11 cellular contexts compared by ENCODE assay signal in the genomic region with DNA sequence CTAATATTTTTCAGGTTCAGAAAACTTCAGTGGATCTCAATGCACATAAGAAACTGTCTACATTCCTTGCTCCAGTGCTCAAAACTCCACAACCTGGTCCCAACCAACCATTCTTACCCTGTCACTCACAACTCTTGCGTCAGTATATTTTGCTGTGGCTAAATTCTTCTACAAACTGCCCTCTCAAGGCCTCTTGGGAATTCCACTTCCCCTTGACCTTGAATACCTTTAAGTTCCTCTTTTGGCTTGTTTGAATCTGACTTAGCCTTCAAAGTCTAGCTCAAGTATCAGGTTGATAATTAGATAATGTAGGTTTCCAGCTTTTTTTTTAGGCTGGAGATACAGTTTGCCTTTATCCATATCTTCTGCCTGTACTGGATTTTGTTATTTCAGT.
A peak's percentile ranks its signal among the peaks of the same experiment; 100 is the strongest.
DNase-seq lines count a peak whose midpoint lies in the region; ATAC-seq and TF ChIP-seq lines count a peak whose summit lies in the region.
"Had no signal": no experiment of that assay in that cellular context is flagged by ENCODE, and none has a peak within 500 bp of the region (broad histone marks: within the 10 kb centered on the region; RNA-seq: fewer than 3 reads in every experiment).

No MANE protein-coding gene starts in this region.

- H3K36me3 ChIP-seq in breast epithelium, result no peaks in the 10 kb centered on the region
- H3K36me3 ChIP-seq in psoas muscle (ENCODE audit: insufficient read depth in 1 of 2, low read depth in 1 of 2), result no peaks in the 10 kb centered on the region
- no peaks in the 10 kb centered on the region for H3K36me3 ChIP-seq in body of pancreas (replicated peaks in 1 of 2; ENCODE audit: insufficient read depth in 1 of 2, low read depth in 2 of 2)

- H3K27ac ChIP-seq in breast epithelium (no peak overlapping the region), psoas muscle (no peak overlapping the region), body of pancreas (no peak overlapping the region)

- POLR2A ChIA-PET in MCF 10A (lab: Yijun Ruan, JAX), result no interaction called here

- DNase-seq in MCF 10A (ENCODE audit: unreplicated experiment) (peak; percentile 22), breast epithelium (ENCODE audit: low spot score in 2 of 2) (no peak), SKM-1 (lab: John Stamatoyannopoulos, UW; ENCODE audit: unreplicated experiment) (peak; percentile 62), psoas muscle (no peak), body of pancreas (no peak), NCI-H1694 (lab: John Stamatoyannopoulos, UW) (no peak), left lobe of liver (ENCODE audit: low spot score) (no peak)
- DNase-seq: 8988T; activated CD8-positive, alpha-beta memory T cell treated with anti-CD3 and anti-CD28 coated beads, Interleukin-2, amount 10 ng/mL, durations not matched to agents 7 days and 5 days; NCI-H524 had no signal

- intact Hi-C loops in MCF 10A (cut with micrococcal nuclease), result no loop called here
- intact Hi-C loops in breast epithelium (cut with DNase I; ENCODE audit: low total_unique reads), result no loop called here
- intact Hi-C loops in psoas muscle (cut with DNase I), result no loop called here
- intact Hi-C loops in body of pancreas (cut with DNase I), result no loop called here

- H3K4me1 ChIP-seq in breast epithelium (no peaks in the 10 kb centered on the region), psoas muscle (no peaks in the 10 kb centered on the region), body of pancreas (no peaks in the 10 kb centered on the region)

- no TSS peak for BruUV-seq in MCF 10A (replicated peaks; lab: Mats Ljungman, UMichigan)

- no peak overlapping the region for H3K27ac Mint-ChIP-seq in MCF 10A (ENCODE audit: low read depth, unreplicated experiment)
- H3K27ac Mint-ChIP-seq: activated CD8-positive, alpha-beta memory T cell treated with anti-CD3 and anti-CD28 coated beads, Interleukin-2, amount 10 ng/mL, durations not matched to agents 7 days and 5 days had no signal

- H3K27me3 Mint-ChIP-seq in MCF 10A (ENCODE audit: insufficient read depth, unreplicated experiment), result no peaks in the 10 kb centered on the region

- peaks cover 6% of the 10 kb centered on the region for H3K4me1 Mint-ChIP-seq in MCF 10A (ENCODE audit: insufficient read depth, unreplicated experiment)
- H3K4me1 Mint-ChIP-seq: activated CD8-positive, alpha-beta memory T cell treated with anti-CD3 and anti-CD28 coated beads, Interleukin-2, amount 10 ng/mL, durations not matched to agents 7 days and 5 days had no signal

- H3K4me3 ChIP-seq in breast epithelium, result no peak overlapping the region
- no peak overlapping the region for H3K4me3 ChIP-seq in psoas muscle
- no peak overlapping the region for H3K4me3 ChIP-seq in body of pancreas

- H3K9me3 ChIP-seq in breast epithelium (no peaks in the 10 kb centered on the region), psoas muscle (no peaks in the 10 kb centered on the region), body of pancreas (no peaks in the 10 kb centered on the region)

- 48 to 63% (median 54%) methylated on average over 1 of the region's 1 CpG for WGBS in psoas muscle, 3 donors
- 48 to 77% methylated on average over 1 of the region's 1 CpG for WGBS in body of pancreas, 2 donors

- H3K27me3 ChIP-seq in breast epithelium (no peaks in the 10 kb centered on the region), psoas muscle (ENCODE audit: insufficient read depth in 3 of 3, low read length in 2 of 3) (no peaks in the 10 kb centered on the region), body of pancreas (no peaks in the 10 kb centered on the region)

- ATAC-seq in HG03097 (IDR thresholded peaks at IDR 0.05; ENCODE audit: low FRiP score, unreplicated experiment), result peak; percentile 37
- no peak for ATAC-seq in psoas muscle
- ATAC-seq in body of pancreas, result no peak
- no peak for ATAC-seq in left lobe of liver
- ATAC-seq: activated CD8-positive, alpha-beta memory T cell treated with anti-CD3 and anti-CD28 coated beads, Interleukin-2, amount 10 ng/mL, durations not matched to agents 7 days and 5 days had no signal

- CTCF ChIA-PET in MCF 10A (lab: Yijun Ruan, JAX), result interaction anchor here (0.6 to 2.8 kb wide), 3 partner anchors 9 to 161 kb away, joined by 3 to 20 read pairs (median 4); partner anchors contain the start of genes KIAA0825 and SLF1

- no peak overlapping the region for H3K4me3 Mint-ChIP-seq in MCF 10A (ENCODE audit: unreplicated experiment)
- H3K4me3 Mint-ChIP-seq: activated CD8-positive, alpha-beta memory T cell treated with anti-CD3 and anti-CD28 coated beads, Interleukin-2, amount 10 ng/mL, durations not matched to agents 7 days and 5 days had no signal

- TF ChIP-seq CTCF in MCF 10A (IDR thresholded peaks at IDR 0.05; ENCODE audit: unreplicated experiment) (no peak), breast epithelium (IDR thresholded peaks at IDR 0.05) (no peak), psoas muscle (IDR thresholded peaks at IDR 0.05) (no peak), body of pancreas (IDR thresholded peaks at IDR 0.05) (no peak)

- no peaks in the 10 kb centered on the region for H3K36me3 Mint-ChIP-seq in MCF 10A (ENCODE audit: insufficient read depth, unreplicated experiment)
- H3K36me3 Mint-ChIP-seq: activated CD8-positive, alpha-beta memory T cell treated with anti-CD3 and anti-CD28 coated beads, Interleukin-2, amount 10 ng/mL, durations not matched to agents 7 days and 5 days had no signal

- H3K9me3 Mint-ChIP-seq in MCF 10A (ENCODE audit: unreplicated experiment), result no peaks in the 10 kb centered on the region

- no peak for TF ChIP-seq POLR2A in breast epithelium (IDR thresholded peaks at IDR 0.05)
- no peak for TF ChIP-seq POLR2A in body of pancreas (IDR thresholded peaks at IDR 0.05)

Comparison
In these comparisons a context has a peak if more than half of its experiments do, and no peak if none do; other contexts are left out.
1. DNase-seq: peak in MCF 10A (single experiment) and SKM-1 (single experiment); none in breast epithelium (0 of 2), psoas muscle (0 of 2), body of pancreas (0 of 4), NCI-H1694 (single experiment) and left lobe of liver (single experiment).